32 cellular contexts compared by ENCODE assay signal in the genomic region with DNA sequence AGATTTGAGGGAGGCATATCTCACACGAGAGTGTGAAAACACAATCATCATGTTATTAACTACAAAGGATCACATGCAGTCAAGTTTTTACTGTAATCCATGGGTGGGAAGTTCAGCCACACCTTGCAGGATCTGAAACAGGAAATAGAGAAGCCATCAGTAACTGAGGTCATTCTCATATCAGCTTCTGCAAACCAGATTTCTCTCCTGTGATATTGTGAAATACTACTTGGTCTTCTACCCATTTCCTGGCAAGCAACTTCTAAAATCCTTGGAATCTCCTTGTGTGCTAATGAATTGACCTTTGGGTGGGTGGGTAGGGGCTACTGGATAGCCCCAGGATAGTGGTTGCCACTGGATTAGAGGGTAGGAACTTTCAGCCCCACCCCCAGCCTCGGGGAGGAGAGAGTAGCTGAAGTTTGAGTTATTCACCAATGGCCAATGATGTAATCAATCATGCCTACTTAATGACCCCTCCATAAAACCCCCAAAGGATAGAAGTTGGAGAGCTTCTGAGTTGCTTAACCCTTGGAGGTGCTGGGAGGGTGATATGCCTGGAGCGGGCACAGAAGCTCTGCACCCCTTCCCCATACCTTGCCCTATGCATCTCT. TPM values are rescaled to one million over a fixed set of nuclear protein-coding genes. Genes with fewer than 3 reads are reported as not detected.
DNase-seq lines count a peak whose midpoint lies in the region; ATAC-seq and TF ChIP-seq lines count a peak whose summit lies in the region.
"Had no signal": no experiment of that assay in that cellular context is flagged by ENCODE, and none has a peak within 500 bp of the region (broad histone marks: within the 10 kb centered on the region; RNA-seq: fewer than 3 reads in every experiment).

No MANE protein-coding gene starts in this region.

- no peaks in the 10 kb centered on the region for H3K9me3 ChIP-seq in mammary epithelial cell (replicated peaks; ENCODE audit: insufficient read depth, low read length)
- H3K9me3 ChIP-seq: colonic mucosa had no signal

- peaks cover 12% of the 10 kb centered on the region for H3K9me3 Mint-ChIP-seq in nephron progenitor cell
- no peaks in the 10 kb centered on the region for H3K9me3 Mint-ChIP-seq in activated CD8-positive, alpha-beta memory T cell treated with anti-CD3 and anti-CD28 coated beads, Interleukin-2, amount 10 ng/mL, durations not matched to agents 7 days and 5 days (ENCODE audit: low read depth)
- H3K9me3 Mint-ChIP-seq: activated naive CD4-positive, alpha-beta T cell treated with anti-CD3 and anti-CD28 coated beads, Interleukin-2, amount 10 ng/mL, durations not matched to agents 7 days and 5 days had no signal

- no peak overlapping the region for H3K9ac ChIP-seq in mammary epithelial cell (ENCODE audit: insufficient read depth, low read length)

- no peaks in the 10 kb centered on the region for H3K36me3 ChIP-seq in mammary epithelial cell (ENCODE audit: insufficient read depth, low read length)
- H3K36me3 ChIP-seq: colonic mucosa, heart right ventricle, MG63, SJSA1, tibial nerve had no signal

- dilution Hi-C loops in mammary epithelial cell (cut with HindIII; ENCODE audit: low sequenced_read_pairs): no loop called here

- in situ Hi-C loops in GM13977 (cut with MboI; ENCODE audit: low pct_unique_long_range_greater_than_20kb, low sequenced_read_pairs, unreplicated experiment) (no loop called here), mammary epithelial cell (cut with MboI; ENCODE audit: low sequenced_read_pairs in 2 of 2) (no loop called here)

- no peaks in the 10 kb centered on the region for H3K36me3 Mint-ChIP-seq in nephron progenitor cell (ENCODE audit: low read depth)
- no peaks in the 10 kb centered on the region for H3K36me3 Mint-ChIP-seq in activated CD8-positive, alpha-beta memory T cell treated with anti-CD3 and anti-CD28 coated beads, Interleukin-2, amount 10 ng/mL, durations not matched to agents 7 days and 5 days
- H3K36me3 Mint-ChIP-seq: activated naive CD4-positive, alpha-beta T cell treated with anti-CD3 and anti-CD28 coated beads, Interleukin-2, amount 10 ng/mL, durations not matched to agents 7 days and 5 days; naive B cell had no signal

- intact Hi-C loops in mammary epithelial cell (cut with micrococcal nuclease): no loop called here

- no peak overlapping the region for H3K4me2 ChIP-seq in mammary epithelial cell (ENCODE audit: insufficient read depth, low read depth, low read length)

- no TSS peak for BruUV-seq in mammary epithelial cell (replicated peaks; lab: Mats Ljungman, UMichigan)

- no peak overlapping the region for H3K4me3 Mint-ChIP-seq in nephron progenitor cell
- no peak overlapping the region for H3K4me3 Mint-ChIP-seq in activated CD8-positive, alpha-beta memory T cell treated with anti-CD3 and anti-CD28 coated beads, Interleukin-2, amount 10 ng/mL, durations not matched to agents 7 days and 5 days
- H3K4me3 Mint-ChIP-seq: activated naive CD4-positive, alpha-beta T cell treated with anti-CD3 and anti-CD28 coated beads, Interleukin-2, amount 10 ng/mL, durations not matched to agents 7 days and 5 days; naive B cell had no signal

- no peak overlapping the region for H3K27ac Mint-ChIP-seq in nephron progenitor cell
- H3K27ac Mint-ChIP-seq in activated CD8-positive, alpha-beta memory T cell treated with anti-CD3 and anti-CD28 coated beads, Interleukin-2, amount 10 ng/mL, durations not matched to agents 7 days and 5 days: no peak overlapping the region
- H3K27ac Mint-ChIP-seq: activated naive CD4-positive, alpha-beta T cell treated with anti-CD3 and anti-CD28 coated beads, Interleukin-2, amount 10 ng/mL, durations not matched to agents 7 days and 5 days had no signal

- H3K4me1 ChIP-seq in mammary epithelial cell (ENCODE audit: insufficient read depth, low read length): no peaks in the 10 kb centered on the region
- H3K4me1 ChIP-seq: heart right ventricle, SJSA1, tibial nerve had no signal

- peaks cover 22% of the 10 kb centered on the region for H3K4me1 Mint-ChIP-seq in nephron progenitor cell
- no peaks in the 10 kb centered on the region for H3K4me1 Mint-ChIP-seq in activated CD8-positive, alpha-beta memory T cell treated with anti-CD3 and anti-CD28 coated beads, Interleukin-2, amount 10 ng/mL, durations not matched to agents 7 days and 5 days
- H3K4me1 Mint-ChIP-seq: activated naive CD4-positive, alpha-beta T cell treated with anti-CD3 and anti-CD28 coated beads, Interleukin-2, amount 10 ng/mL, durations not matched to agents 7 days and 5 days had no signal

- H3K27me3 ChIP-seq in mammary epithelial cell (ENCODE audit: insufficient read depth, low read length): no peaks in the 10 kb centered on the region
- H3K27me3 ChIP-seq: colonic mucosa, heart right ventricle, MG63, SJSA1, tibial nerve had no signal

- H3K79me2 ChIP-seq in mammary epithelial cell (ENCODE audit: insufficient read depth, low read length): no peaks in the 10 kb centered on the region

- CTCF ChIA-PET in mammary epithelial cell (lab: Charles Lee; ENCODE audit: low non-redundant PET): no interaction called here
- CTCF ChIA-PET in activated CD8-positive, alpha-beta memory T cell treated with anti-CD3 and anti-CD28 coated beads, Interleukin-2, amount 10 ng/mL, durations not matched to agents 7 days and 5 days (lab: Charles Lee): interaction anchor here (1.2 kb wide), 1 partner anchor 127 kb away, joined by 4 read pairs; no protein-coding TSS in a partner anchor

- H2AFZ ChIP-seq in mammary epithelial cell (ENCODE audit: low read depth, low read length): no peak overlapping the region

- DNase-seq in HT-29 (ENCODE audit: low spot score) (peak; percentile 24), NOMO-1 treated with DMSO at 0.1 percent for 48 hours (lab: John Stamatoyannopoulos, UW; ENCODE audit: unreplicated experiment) (peak; percentile 64), epithelial cell of prostate (ENCODE audit: low read depth, low spot score) (no peak), nephron progenitor cell (peak; percentile 25), GM13977 (ENCODE audit: low spot score) (no peak), mammary epithelial cell (no peak), GM19240 (ENCODE audit: insufficient read length, low spot score) (no peak)
- no peak for DNase-seq in activated CD8-positive, alpha-beta memory T cell treated with anti-CD3 and anti-CD28 coated beads, Interleukin-2, amount 10 ng/mL, durations not matched to agents 7 days and 5 days
- DNase-seq: activated CD4-positive, alpha-beta T cell treated with anti-CD3 and anti-CD28 coated beads, Interleukin-2, amount 50 U/mL, for 48 hours; activated CD8-positive, alpha-beta memory T cell treated with anti-CD3 and anti-CD28 coated beads, Interleukin-2, amount 50 U/mL, for 4 hours; activated naive CD4-positive, alpha-beta T cell treated with anti-CD3 and anti-CD28 coated beads, Interleukin-2, amount 10 ng/mL, durations not matched to agents 7 days and 5 days; amygdala; colonic mucosa; COR-L47; DMS53; effector CD8-positive, alpha-beta T cell; foreskin melanocyte; heart right ventricle; KG1; mesenchymal stem cell; MG63; naive B cell; NCI-H146; NCI-H446 treated with DMSO at 0.1 percent for 48 hours; nucleus accumbens; stimulated activated CD4-positive, alpha-beta T cell treated with anti-CD3 and anti-CD28 coated beads, Interleukin-1b, Interleukin-23, amount 100 ng/mL, for 48 hours; T-helper 1 cell had no signal

- H3K4me3 ChIP-seq in mammary epithelial cell (replicated peaks in 1 of 3; ENCODE audit: insufficient read depth in 1 of 3, low read depth in 2 of 3, low read length in 3 of 3): no peak overlapping the region
- H3K4me3 ChIP-seq: colonic mucosa, heart right ventricle, MG63, SJSA1, skin epidermis, tibial nerve had no signal

- TF ChIP-seq CTCF in nephron progenitor cell (IDR thresholded peaks at IDR 0.05): no peak
- TF ChIP-seq CTCF in GM13977 (IDR thresholded peaks at IDR 0.05; ENCODE audit: extremely low read depth, insufficient read depth, missing control alignments): no peak
- TF ChIP-seq CTCF in mammary epithelial cell (conservative IDR thresholded peaks at IDR 0.05 in 1 of 2, IDR thresholded peaks at IDR 0.05 in 1 of 2; ENCODE audit: extremely low read depth in 1 of 2, insufficient read depth in 1 of 2, low read depth in 1 of 2, low read length in 2 of 2): no peak

- H3K27ac ChIP-seq in epithelial cell of prostate (peak overlapping the region; percentile 3), mammary epithelial cell (ENCODE audit: insufficient read depth, low read depth, low read length) (no peak overlapping the region)
- H3K27ac ChIP-seq: colonic mucosa, heart right ventricle, SJSA1, skin epidermis, tibial nerve had no signal

- H4K20me1 ChIP-seq in mammary epithelial cell (ENCODE audit: insufficient read depth, low read length): no peaks in the 10 kb centered on the region

- WGBS in mammary epithelial cell (ENCODE audit: low coverage, missing lambda C conversion rate): 100% methylated on average over 2 of the region's 3 CpGs

- no peak for ATAC-seq in activated CD8-positive, alpha-beta memory T cell treated with anti-CD3 and anti-CD28 coated beads, Interleukin-2, amount 10 ng/mL, durations not matched to agents 7 days and 5 days
- ATAC-seq: HCT116, heart right ventricle, Panc1 had no signal

- no peaks in the 10 kb centered on the region for H3K27me3 Mint-ChIP-seq in nephron progenitor cell (ENCODE audit: low read depth, poor library complexity)
- no peaks in the 10 kb centered on the region for H3K27me3 Mint-ChIP-seq in activated CD8-positive, alpha-beta memory T cell treated with anti-CD3 and anti-CD28 coated beads, Interleukin-2, amount 10 ng/mL, durations not matched to agents 7 days and 5 days
- H3K27me3 Mint-ChIP-seq: activated naive CD4-positive, alpha-beta T cell treated with anti-CD3 and anti-CD28 coated beads, Interleukin-2, amount 10 ng/mL, durations not matched to agents 7 days and 5 days; naive B cell had no signal

RNA-seq across cellular contexts. Expression of a gene that starts 25.6 kb away (rescaled TPM):
- 241 and 264 TPM in 2 replicates for total RNA-seq in HT-29 (2014; rRNA removed; shearing (Covaris generic))
- 100 to 1,000 TPM; 153 to 189 TPM for total RNA-seq in mammary epithelial cell
- polyA plus RNA-seq in mammary epithelial cell: 150 TPM
- polyA minus RNA-seq in mammary epithelial cell: 58.8 TPM
- total RNA-seq in activated CD8-positive, alpha-beta memory T cell treated with anti-CD3 and anti-CD28 coated beads, Interleukin-2, amount 10 ng/mL, durations not matched to agents 7 days and 5 days: 10 to 100 TPM in 1 of 2 experiments, 1 to 10 TPM in 1; 9.7 to 19.0 TPM

Comparison
In these comparisons a context has a peak if more than half of its experiments do, and no peak if none do; other contexts are left out.
1. DNase-seq: peak in HT-29 (single experiment), NOMO-1 treated with DMSO at 0.1 percent for 48 hours (single experiment) and nephron progenitor cell (single experiment); none in epithelial cell of prostate (single experiment), GM13977 (single experiment), mammary epithelial cell (single experiment), activated CD8-positive, alpha-beta memory T cell treated with anti-CD3 and anti-CD28 coated beads, Interleukin-2, amount 10 ng/mL, durations not matched to agents 7 days and 5 days (single experiment) and GM19240 (single experiment).
2. RNA of a gene that starts 25.6 kb away (total RNA-seq): 241 to 264 TPM in HT-29 and 153 to 189 TPM in mammary epithelial cell; 9.7 to 19.0 TPM in activated CD8-positive, alpha-beta memory T cell treated with anti-CD3 and anti-CD28 coated beads, Interleukin-2, amount 10 ng/mL, durations not matched to agents 7 days and 5 days; every median in the first group is over 4 times any median in the second.